In the genomic region with DNA sequence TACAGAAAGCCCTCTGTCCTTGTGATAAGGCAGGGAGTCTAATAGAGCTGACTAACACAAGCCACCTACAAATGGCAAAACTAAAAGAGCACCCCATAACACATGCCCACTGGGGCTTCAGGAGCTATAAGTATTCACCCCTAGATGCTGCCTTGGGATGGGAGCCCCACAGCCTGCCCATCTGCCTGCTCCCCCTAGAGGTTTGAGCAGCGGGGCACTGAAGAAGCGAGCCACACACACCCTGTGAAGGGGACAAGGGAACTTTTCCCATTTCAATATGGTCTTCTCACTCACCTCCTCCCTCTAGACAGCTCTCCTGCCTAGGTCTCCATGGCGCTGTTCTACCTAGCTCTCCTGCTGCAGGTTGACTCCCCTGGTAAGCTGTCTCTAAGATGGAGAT, we compare ENCODE assay signal across 18 cellular contexts.
DNase-seq lines count a peak whose midpoint lies in the region; ATAC-seq and TF ChIP-seq lines count a peak whose summit lies in the region.
"Had no signal": no experiment of that assay in that cellular context is flagged by ENCODE, and none has a peak within 500 bp of the region (broad histone marks: within the 10 kb centered on the region; RNA-seq: fewer than 3 reads in every experiment).

No MANE protein-coding gene starts in this region.

- POLR2A ChIA-PET in HCT116 (lab: Charles Lee) (interaction anchor here (1.1 kb wide), 1 partner anchor 19 kb away, joined by 3 read pairs; no protein-coding TSS in a partner anchor), WTC11 (lab: Charles Lee) (no interaction called here)

- RAD21 ChIA-PET in HCT116 (lab: Charles Lee; ENCODE audit: low non-redundant PET in 1 of 2, low total read pairs in 2 of 2, uncharacterized antibody in 2 of 2, unreplicated experiment in 2 of 2), result no interaction called here

- H3K9me3 Mint-ChIP-seq in WTC11 (no peaks in the 10 kb centered on the region), neural progenitor cell (peaks cover 6% of the 10 kb centered on the region)
- H3K9me3 Mint-ChIP-seq: T-cell had no signal

- H3F3A ChIP-seq in neural progenitor cell (ENCODE audit: low read depth), result peaks cover 30% of the 10 kb centered on the region

- BruUV-seq in HCT116 (replicated peaks; lab: Mats Ljungman, UMichigan), result no TSS peak

- no peaks in the 10 kb centered on the region for H4K20me1 ChIP-seq in HCT116 (ENCODE audit: insufficient read depth)
- peaks cover 20% of the 10 kb centered on the region for H4K20me1 ChIP-seq in neural progenitor cell (ENCODE audit: low read depth)

- H3K27ac ChIP-seq in HCT116 (ENCODE audit: low read depth, low read length), result no peak overlapping the region
- no peak overlapping the region for H3K27ac ChIP-seq in neural progenitor cell
- H3K27ac ChIP-seq: PC-9, SK-N-MC had no signal

- peak; percentile 31 for TF ChIP-seq CTCF in GM12864 (IDR thresholded peaks at IDR 0.05; ENCODE audit: low read depth, low read length, missing control alignments)
- peak in 2 of 3 experiments; percentile 21 to 34; a peak in 3 of 6 replicates for TF ChIP-seq CTCF in HCT116 (IDR thresholded peaks at IDR 0.05 in 2 of 3, conservative IDR thresholded peaks at IDR 0.05 in 1 of 3; ENCODE audit: borderline replicate concordance in 1 of 3, insufficient read depth in 1 of 3, low read depth in 2 of 3, low read length in 2 of 3)
- TF ChIP-seq CTCF in WTC11 (IDR thresholded peaks at IDR 0.05), result no peak
- TF ChIP-seq CTCF in neural progenitor cell (IDR thresholded peaks at IDR 0.05), result peak; percentile 31

- no peak for TF ChIP-seq RAD21 in HCT116 (IDR thresholded peaks at IDR 0.05; ENCODE audit: low read depth)

- H3K27me3 Mint-ChIP-seq in WTC11 (ENCODE audit: low read depth) (peaks cover 24% of the 10 kb centered on the region), neural progenitor cell (ENCODE audit: insufficient read depth, low read depth) (peaks cover 43% of the 10 kb centered on the region)
- H3K27me3 Mint-ChIP-seq: CD4-positive, CD25-positive, alpha-beta regulatory T cell; T-cell had no signal

- no peaks in the 10 kb centered on the region for H3K79me2 ChIP-seq in HCT116 (ENCODE audit: insufficient read depth, low read length)
- H3K79me2 ChIP-seq in neural progenitor cell (ENCODE audit: low read depth), result no peaks in the 10 kb centered on the region

- CTCF ChIA-PET in HCT116 (lab: Charles Lee), result interaction anchor here (1.0 kb wide), 1 partner anchor 10 kb away, joined by 3 read pairs; no protein-coding TSS in a partner anchor
- CTCF ChIA-PET in WTC11 (lab: Charles Lee), result interaction anchor here (0.6 to 1.8 kb wide), 10 partner anchors 9 to 657 kb away, joined by 3 to 4 read pairs (median 3); no protein-coding TSS in a partner anchor

- H3K9me2 ChIP-seq in HCT116 (ENCODE audit: insufficient read depth), result no peaks in the 10 kb centered on the region

- no peaks in the 10 kb centered on the region for H3K36me3 ChIP-seq in HCT116 (ENCODE audit: control insufficient read depth in 1 of 2, insufficient read depth in 2 of 2, low read length in 2 of 2)
- H3K36me3 ChIP-seq in neural progenitor cell, result no peaks in the 10 kb centered on the region

- H3K27me3 ChIP-seq in HCT116 (ENCODE audit: insufficient read depth, low read length), result no peaks in the 10 kb centered on the region
- H3K27me3 ChIP-seq in neural progenitor cell, result peaks cover 54% of the 10 kb centered on the region

- TF ChIP-seq POLR2A in HCT116 (IDR thresholded peaks at IDR 0.05; ENCODE audit: borderline replicate concordance, extremely low read depth, insufficient read depth, insufficient read length), result no peak

- intact Hi-C loops in HCT116 (cut with micrococcal nuclease), result no loop called here

- H3K4me3 ChIP-seq in GM12864 (ENCODE audit: low read depth, low read length) (no peak overlapping the region), HCT116 (replicated peaks in 1 of 2; ENCODE audit: low read depth in 1 of 2, low read length in 2 of 2) (no peak overlapping the region), neural progenitor cell (no peak overlapping the region)
- H3K4me3 ChIP-seq: PC-9, SK-N-MC had no signal

- no peaks in the 10 kb centered on the region for H3K36me3 Mint-ChIP-seq in WTC11
- no peaks in the 10 kb centered on the region for H3K36me3 Mint-ChIP-seq in neural progenitor cell
- H3K36me3 Mint-ChIP-seq: CD4-positive, CD25-positive, alpha-beta regulatory T cell; T-cell had no signal

- H3K4me2 ChIP-seq in HCT116 (ENCODE audit: low read length) (no peak overlapping the region), neural progenitor cell (no peak overlapping the region)
- H3K4me2 ChIP-seq: PC-9 had no signal

- DNase-seq in GM12864 (ENCODE audit: low read depth) (no peak), HCT116 (ENCODE audit: low read depth, low spot score) (no peak), WTC11 (ENCODE audit: low spot score) (peak; percentile 30), neural progenitor cell (ENCODE audit: low spot score) (no peak), NCI-H69 (lab: John Stamatoyannopoulos, UW) (no peak)
- no peak for DNase-seq in NK-92 treated with Interleukin-12 subunit alpha and Interleukin-12 subunit beta, amount 100 ng/mL, for 24 hours (lab: John Stamatoyannopoulos, UW)
- DNase-seq: AML-193; CD4-positive, CD25-positive, alpha-beta regulatory T cell; DMS79 treated with DMSO at 0.1 percent for 48 hours; GF-D8; GOT3; NCI-H1436; NCI-H2081; NCI-H524; PC-9; T-cell had no signal

- no peak overlapping the region for H3K27ac Mint-ChIP-seq in WTC11
- no peak overlapping the region for H3K27ac Mint-ChIP-seq in neural progenitor cell
- H3K27ac Mint-ChIP-seq: CD4-positive, CD25-positive, alpha-beta regulatory T cell; T-cell had no signal

- H3K4me1 Mint-ChIP-seq in WTC11, result peaks cover 49% of the 10 kb centered on the region
- H3K4me1 Mint-ChIP-seq in neural progenitor cell, result peaks cover 46% of the 10 kb centered on the region
- H3K4me1 Mint-ChIP-seq: T-cell had no signal

- H2AFZ ChIP-seq in HCT116 (ENCODE audit: low read depth, low read length, poor library complexity, severe bottlenecking) (no peak overlapping the region), neural progenitor cell (replicated peaks) (no peak overlapping the region)
- H2AFZ ChIP-seq: PC-9 had no signal

- no peak overlapping the region for H3K9ac ChIP-seq in HCT116 (ENCODE audit: low read length)
- H3K9ac ChIP-seq in neural progenitor cell, result no peak overlapping the region

- H3K4me1 ChIP-seq in HCT116 (ENCODE audit: control insufficient read depth in 1 of 2, insufficient read depth in 2 of 2, low read length in 2 of 2), result peaks cover 13 to 15% of the 10 kb centered on the region in 2 experiments
- peaks cover 45% of the 10 kb centered on the region for H3K4me1 ChIP-seq in neural progenitor cell

- H3K4me3 Mint-ChIP-seq in WTC11, result no peak overlapping the region
- peak overlapping the region; percentile 16 for H3K4me3 Mint-ChIP-seq in neural progenitor cell
- H3K4me3 Mint-ChIP-seq: CD4-positive, CD25-positive, alpha-beta regulatory T cell; T-cell had no signal

- no peaks in the 10 kb centered on the region for H3K9me3 ChIP-seq in HCT116 (ENCODE audit: control insufficient read depth in 1 of 2, insufficient read depth in 1 of 2, low read depth in 1 of 2, low read length in 2 of 2)
- no peaks in the 10 kb centered on the region for H3K9me3 ChIP-seq in neural progenitor cell (ENCODE audit: low read depth)

- ATAC-seq in HCT116 (peak; percentile 49; the same call in 1 of the 2 replicates), WTC11 (peak; percentile 54), GM19463 (IDR thresholded peaks at IDR 0.05; ENCODE audit: unreplicated experiment) (no peak)
- ATAC-seq: T-cell had no signal

TF ChIP-seq in HCT116, 20 proteins besides CTCF, POLR2A, EP300 and RAD21 (continues in another document):
- TF ChIP-seq TCF7L2 (IDR thresholded peaks at IDR 0.05; ENCODE audit: borderline replicate concordance, extremely low read depth, insufficient read depth, insufficient read length) (no peak), EZH2 (IDR thresholded peaks at IDR 0.05) (no peak), ZFX (IDR thresholded peaks at IDR 0.05) (no peak), CBX3 (IDR thresholded peaks at IDR 0.05; ENCODE audit: low read depth) (no peak), SP1 (IDR thresholded peaks at IDR 0.05; ENCODE audit: low read depth) (no peak), EZH2phosphoT487 (IDR thresholded peaks at IDR 0.05; ENCODE audit: borderline replicate concordance) (no peak), FOSL1 (IDR thresholded peaks at IDR 0.05; ENCODE audit: low read depth) (no peak)

TF ChIP-seq in WTC11, 78 proteins besides CTCF, POLR2A, EP300 and RAD21 (continues in another document):
- TF ChIP-seq, protein P1, sequence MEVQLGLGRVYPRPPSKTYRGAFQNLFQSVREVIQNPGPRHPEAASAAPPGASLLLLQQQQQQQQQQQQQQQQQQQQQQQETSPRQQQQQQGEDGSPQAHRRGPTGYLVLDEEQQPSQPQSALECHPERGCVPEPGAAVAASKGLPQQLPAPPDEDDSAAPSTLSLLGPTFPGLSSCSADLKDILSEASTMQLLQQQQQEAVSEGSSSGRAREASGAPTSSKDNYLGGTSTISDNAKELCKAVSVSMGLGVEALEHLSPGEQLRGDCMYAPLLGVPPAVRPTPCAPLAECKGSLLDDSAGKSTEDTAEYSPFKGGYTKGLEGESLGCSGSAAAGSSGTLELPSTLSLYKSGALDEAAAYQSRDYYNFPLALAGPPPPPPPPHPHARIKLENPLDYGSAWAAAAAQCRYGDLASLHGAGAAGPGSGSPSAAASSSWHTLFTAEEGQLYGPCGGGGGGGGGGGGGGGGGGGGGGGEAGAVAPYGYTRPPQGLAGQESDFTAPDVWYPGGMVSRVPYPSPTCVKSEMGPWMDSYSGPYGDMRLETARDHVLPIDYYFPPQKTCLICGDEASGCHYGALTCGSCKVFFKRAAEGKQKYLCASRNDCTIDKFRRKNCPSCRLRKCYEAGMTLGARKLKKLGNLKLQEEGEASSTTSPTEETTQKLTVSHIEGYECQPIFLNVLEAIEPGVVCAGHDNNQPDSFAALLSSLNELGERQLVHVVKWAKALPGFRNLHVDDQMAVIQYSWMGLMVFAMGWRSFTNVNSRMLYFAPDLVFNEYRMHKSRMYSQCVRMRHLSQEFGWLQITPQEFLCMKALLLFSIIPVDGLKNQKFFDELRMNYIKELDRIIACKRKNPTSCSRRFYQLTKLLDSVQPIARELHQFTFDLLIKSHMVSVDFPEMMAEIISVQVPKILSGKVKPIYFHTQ (CRISPR knock-in tag; IDR thresholded peaks at IDR 0.05), result no peak
- TF ChIP-seq TEAD1 (CRISPR knock-in tag; IDR thresholded peaks at IDR 0.05), result no peak
- no peak for TF ChIP-seq KAT7 (CRISPR knock-in tag; IDR thresholded peaks at IDR 0.05; ENCODE audit: borderline replicate concordance)
- TF ChIP-seq NR2C2 (CRISPR knock-in tag; IDR thresholded peaks at IDR 0.05), result no peak
- TF ChIP-seq FOXJ3 (CRISPR knock-in tag; IDR thresholded peaks at IDR 0.05; ENCODE audit: borderline replicate concordance), result no peak
- TF ChIP-seq NFATC4 (CRISPR knock-in tag; IDR thresholded peaks at IDR 0.05), result no peak
